ENCODE assay signal across 8 cellular contexts in the genomic region with DNA sequence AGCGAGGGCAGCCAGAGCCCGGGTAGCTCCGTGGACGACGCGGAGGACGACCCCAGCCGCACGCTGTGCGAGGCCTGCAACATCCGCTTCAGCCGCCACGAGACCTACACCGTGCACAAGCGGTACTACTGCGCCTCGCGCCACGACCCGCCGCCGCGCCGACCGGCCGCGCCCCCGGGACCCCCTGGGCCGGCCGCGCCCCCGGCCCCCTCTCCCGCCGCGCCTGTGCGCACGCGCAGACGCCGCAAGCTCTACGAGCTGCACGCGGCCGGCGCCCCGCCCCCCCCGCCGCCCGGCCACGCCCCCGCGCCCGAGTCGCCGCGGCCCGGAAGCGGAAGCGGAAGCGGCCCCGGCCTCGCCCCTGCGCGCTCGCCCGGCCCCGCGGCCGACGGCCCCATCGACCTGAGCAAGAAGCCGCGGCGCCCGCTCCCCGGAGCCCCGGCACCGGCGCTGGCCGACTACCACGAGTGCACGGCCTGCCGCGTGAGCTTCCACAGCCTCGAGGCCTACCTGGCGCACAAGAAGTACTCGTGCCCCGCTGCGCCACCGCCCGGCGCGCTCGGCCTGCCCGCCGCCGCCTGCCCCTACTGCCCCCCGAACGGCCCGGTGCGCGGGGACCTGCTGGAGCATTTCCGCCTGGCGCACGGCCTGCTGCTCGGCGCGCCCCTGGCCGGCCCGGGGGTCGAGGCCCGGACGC. TPM values are rescaled to one million over a fixed set of nuclear protein-coding genes. Genes with fewer than 3 reads are reported as not detected.
DNase-seq lines count a peak whose midpoint lies in the region; ATAC-seq, FAIRE-seq and TF ChIP-seq lines count a peak whose summit lies in the region.

No MANE protein-coding gene starts in this region.

- WGBS in prostate gland, result no CpG with 5 or more reads among the region's 113 CpGs

- ATAC-seq in HG03025 (IDR thresholded peaks at IDR 0.05; ENCODE audit: low FRiP score, unreplicated experiment) (peak; percentile 52), upper lobe of right lung (peak; percentile 81)

- DNase-seq in GM18507 (ENCODE audit: extremely low spot score, insufficient read length, low read depth) (peak; percentile 96), SHP77 treated with DMSO at 0.1 percent for 48 hours (lab: John Stamatoyannopoulos, UW) (peak; percentile 45), cardiac muscle cell (ENCODE audit: low read depth in 1 of 2, low spot score in 1 of 2) (peak; percentile 67 to 82), prostate gland (ENCODE audit: low spot score) (peak; percentile 65), upper lobe of right lung (peak; percentile 91), OCI-M1 (lab: John Stamatoyannopoulos, UW) (no peak)
- DNase-seq in activated naive CD8-positive, alpha-beta T cell treated with anti-CD3 and anti-CD28 coated beads, Interleukin-2, amount 50 U/mL, for 16 hours (ENCODE audit: low read depth, low spot score), result peak; percentile 60

- H3K27ac ChIP-seq in cardiac muscle cell (peak overlapping the region; percentile 83), prostate gland (peak overlapping the region in 1 of 2 donors; percentile 56), upper lobe of right lung (peak overlapping the region; percentile 78)

- H3K36me3 ChIP-seq in cardiac muscle cell (no peaks in the 10 kb centered on the region), prostate gland (no peaks in the 10 kb centered on the region), upper lobe of right lung (no peaks in the 10 kb centered on the region)

- H3K4me1 ChIP-seq in cardiac muscle cell (ENCODE audit: low read depth) (peaks cover 20% of the 10 kb centered on the region), prostate gland (replicated peaks) (peaks cover 4% of the 10 kb centered on the region), upper lobe of right lung (peaks cover 9% of the 10 kb centered on the region)

- no peak for TF ChIP-seq CTCF in cardiac muscle cell (IDR thresholded peaks at IDR 0.05; ENCODE audit: low read depth, low read length)
- peak in 2 of 4 experiments; percentile 14 to 32 for TF ChIP-seq CTCF in prostate gland (IDR thresholded peaks at IDR 0.05)
- no peak for TF ChIP-seq CTCF in upper lobe of right lung (IDR thresholded peaks at IDR 0.05)

- H3K4me3 ChIP-seq in cardiac muscle cell, result peak overlapping the region; percentile 73
- H3K4me3 ChIP-seq in prostate gland, result peak overlapping the region; percentile 60 to 75
- H3K4me3 ChIP-seq in upper lobe of right lung, result peak overlapping the region; percentile 65

- TF ChIP-seq POLR2A in prostate gland (IDR thresholded peaks at IDR 0.05), result peak; percentile 28

- H3K9me3 ChIP-seq in cardiac muscle cell (ENCODE audit: low read depth) (no peaks in the 10 kb centered on the region), prostate gland (no peaks in the 10 kb centered on the region), upper lobe of right lung (no peaks in the 10 kb centered on the region)

- intact Hi-C loops in prostate gland (cut with DNase I), result loop anchor here (10.0 kb wide), 1 partner anchor 579 kb away; a partner anchor contains a TSS
- intact Hi-C loops in upper lobe of right lung (cut with DNase I), result no loop called here

- peak; percentile 50 for FAIRE-seq in GM18507 (lab: Jason Lieb, UNC)

- H3K27me3 ChIP-seq in cardiac muscle cell, result no peaks in the 10 kb centered on the region
- peaks cover 7% of the 10 kb centered on the region for H3K27me3 ChIP-seq in prostate gland (replicated peaks; ENCODE audit: insufficient read depth)
- H3K27me3 ChIP-seq in upper lobe of right lung, result no peaks in the 10 kb centered on the region

RNA-seq across cellular contexts. Expression of a gene that starts 36.1 kb away (rescaled TPM):
- 16.1 and 26.9 TPM in 2 replicates for total RNA-seq in cardiac muscle cell
- polyA plus RNA-seq in cardiac muscle cell, result 26.8 and 31.7 TPM in 2 replicates
- 10 to 100 TPM; 26.7 to 50.7 TPM for total RNA-seq in prostate gland
- 44.5 TPM for total RNA-seq in upper lobe of right lung
